ENCODE assay signal across 15 cellular contexts in genomic region chr4:87819281-87819919, GRCh38. TPM values are rescaled to one million over a fixed set of nuclear protein-coding genes. Genes with fewer than 3 reads are reported as not detected.
A peak's percentile ranks its signal among the peaks of the same experiment; 100 is the strongest.
DNase-seq lines count a peak whose midpoint lies in the region; ATAC-seq and TF ChIP-seq lines count a peak whose summit lies in the region.
"Had no signal": no experiment of that assay in that cellular context is flagged by ENCODE, and none has a peak within 500 bp of the region (broad histone marks: within the 10 kb centered on the region; RNA-seq: fewer than 3 reads in every experiment).

No MANE protein-coding gene starts in this region.

- peaks cover 9% of the 10 kb centered on the region for H3K9me1 ChIP-seq in IMR-90 (ENCODE audit: insufficient read depth, low read length)

- H2BK120ac ChIP-seq in IMR-90 (ENCODE audit: low read depth, low read length) = peak overlapping the region; percentile 100

- H3K4me3 ChIP-seq in IMR-90 (ENCODE audit: insufficient read depth, low read depth, low read length) (no peak overlapping the region), astrocyte of the spinal cord (ENCODE audit: low read depth, low read length) (no peak overlapping the region)
- H3K4me3 ChIP-seq: vagina had no signal

- peak overlapping the region; percentile 92 for H3K23ac ChIP-seq in IMR-90 (ENCODE audit: low read depth, low read length)

- no TSS peak for BruUV-seq in IMR-90 (replicated peaks; lab: Mats Ljungman, UMichigan)

- H3K4me1 ChIP-seq in IMR-90 (ENCODE audit: control insufficient read depth, insufficient read depth, low read length) = peaks cover 12% of the 10 kb centered on the region
- H3K4me1 ChIP-seq: BE2C, vagina had no signal

- H3K27me3 ChIP-seq in IMR-90 (ENCODE audit: control insufficient read depth, insufficient read depth, low read length) = no peaks in the 10 kb centered on the region; the same call in 1 of the 2 replicates
- H3K27me3 ChIP-seq: BE2C, vagina had no signal

- H4K20me1 ChIP-seq in IMR-90 (ENCODE audit: insufficient read depth, low read length) = no peaks in the 10 kb centered on the region

- peak overlapping the region; percentile 85 for H4K8ac ChIP-seq in IMR-90 (ENCODE audit: low read depth in 2 of 2, low read length in 2 of 2)

- intact Hi-C loops in IMR-90 (cut with micrococcal nuclease) = no loop called here

- H2AFZ ChIP-seq in IMR-90 (replicated peaks; ENCODE audit: low read length, poor library complexity) = peak overlapping the region; percentile 90

- DNase-seq in AG08395 (ENCODE audit: low spot score) (peak; percentile 38), IMR-90 (peak; percentile 85), astrocyte of the spinal cord (ENCODE audit: low read depth, low spot score) (peak; percentile 88), islet precursor cell (peak; percentile 83), CD1c-positive myeloid dendritic cell (ENCODE audit: extremely low spot score) (no peak), T-cell (no peak), globus pallidus (ENCODE audit: low spot score) (no peak)
- DNase-seq: activated CD4-positive, alpha-beta T cell treated with anti-CD3 and anti-CD28 coated beads, Interleukin-2, amount 50 U/mL, for 48 hours; amniotic stem cell; BE2C; natural killer cell; NCI-H1694 treated with DMSO at 0.1 percent for 48 hours had no signal

- peak overlapping the region; percentile 74 for H3K56ac ChIP-seq in IMR-90 (ENCODE audit: extremely low read depth, insufficient read depth, low read length)

- peak overlapping the region; percentile 90 for H2AK9ac ChIP-seq in IMR-90 (replicated peaks; ENCODE audit: low read depth, low read length, poor library complexity)

- H2AK5ac ChIP-seq in IMR-90 (ENCODE audit: low read depth, low read length) = peak overlapping the region; percentile 10; the same call in 1 of the 2 replicates

- WGBS in IMR-90 (ENCODE audit: extremely low coverage in 2 of 2, insufficient read length in 1 of 2), 2 experiments = no CpG with 5 or more reads among the region's 8 CpGs

- H3K36me3 ChIP-seq in IMR-90 (ENCODE audit: control insufficient read depth, insufficient read depth, low read length) = no peaks in the 10 kb centered on the region
- H3K36me3 ChIP-seq: BE2C, vagina had no signal

- H3K27me3 Mint-ChIP-seq in T-cell = peaks cover 14 to 36% of the 10 kb centered on the region in 2 donors

- no peaks in the 10 kb centered on the region for H3K36me3 Mint-ChIP-seq in T-cell
- H3K36me3 Mint-ChIP-seq: natural killer cell had no signal

- H3K9me3 ChIP-seq in IMR-90 (ENCODE audit: control insufficient read depth, insufficient read depth, low read length) = no peaks in the 10 kb centered on the region
- H3K9me3 ChIP-seq: BE2C, vagina had no signal

- in situ Hi-C loops in IMR-90 (cut with MboI; ENCODE audit: low sequenced_read_pairs) (no loop called here), astrocyte of the spinal cord (cut with HindIII; ENCODE audit: low sequenced_read_pairs) (no loop called here)

- peak; percentile 92 for ATAC-seq in IMR-90 (ENCODE audit: low read depth)
- no peak for ATAC-seq in T-cell (replicated peaks in 1 of 4)
- ATAC-seq in HG03469 (IDR thresholded peaks at IDR 0.05; ENCODE audit: unreplicated experiment) = no peak
- ATAC-seq: natural killer cell had no signal

- dilution Hi-C loops in IMR-90 (cut with HindIII; ENCODE audit: low sequenced_read_pairs, unreplicated experiment) = no loop called here

- H3K4me1 Mint-ChIP-seq in T-cell = no peaks in the 10 kb centered on the region
- H3K4me1 Mint-ChIP-seq: natural killer cell had no signal

- H3K9ac ChIP-seq in IMR-90 (ENCODE audit: low read depth, low read length) = no peak overlapping the region

- no peak for TF ChIP-seq POLR2A in IMR-90 (IDR thresholded peaks at IDR 0.05; ENCODE audit: low read depth, low read length)

- CTCF ChIA-PET in IMR-90 (lab: Yijun Ruan, JAX) = interaction anchor here (0.6 kb wide), 1 partner anchor 442 kb away, joined by 3 read pairs; no protein-coding TSS in a partner anchor
- CTCF ChIA-PET in T-cell (lab: Charles Lee) = no interaction called here

- H3K4ac ChIP-seq in IMR-90 (ENCODE audit: low read depth, low read length) = peak overlapping the region; percentile 99

- POLR2A ChIA-PET in IMR-90 (lab: Charles Lee; ENCODE audit: unreplicated experiment) = no interaction called here
- POLR2A ChIA-PET in T-cell (lab: Charles Lee) = no interaction called here

- H3K18ac ChIP-seq in IMR-90 (ENCODE audit: low read depth, low read length) = peak overlapping the region; percentile 92

- no peaks in the 10 kb centered on the region for H3K79me1 ChIP-seq in IMR-90 (ENCODE audit: low read depth in 1 of 2, low read length in 2 of 2)

- H3K9me3 Mint-ChIP-seq in T-cell = no peaks in the 10 kb centered on the region

- H3K14ac ChIP-seq in IMR-90 (replicated peaks; ENCODE audit: low read depth, low read length) = peak overlapping the region; percentile 100

- H2BK20ac ChIP-seq in IMR-90 (ENCODE audit: low read depth, low read length) = peak overlapping the region; percentile 99

- peak overlapping the region; percentile 94 for H4K5ac ChIP-seq in IMR-90 (ENCODE audit: low read depth, low read length)

- TF ChIP-seq CTCF in IMR-90 (conservative IDR thresholded peaks at IDR 0.05; ENCODE audit: low read depth, low read length) (no peak), astrocyte of the spinal cord (IDR thresholded peaks at IDR 0.05; ENCODE audit: low read depth, low read length) (no peak)

- H2BK5ac ChIP-seq in IMR-90 (ENCODE audit: low read depth, low read length, poor library complexity, severe bottlenecking) = peak overlapping the region; percentile 97

- H4K91ac ChIP-seq in IMR-90 (ENCODE audit: insufficient read depth, low read depth, low read length) = peak overlapping the region; percentile 99

- H3K4me2 ChIP-seq in IMR-90 (ENCODE audit: low read depth, low read length) = no peak overlapping the region

- TF ChIP-seq RAD21 in IMR-90 (IDR thresholded peaks at IDR 0.05; ENCODE audit: low read length) = no peak

- no peak overlapping the region for H3K27ac Mint-ChIP-seq in T-cell
- H3K27ac Mint-ChIP-seq: natural killer cell had no signal

- H3K27ac ChIP-seq in IMR-90 (ENCODE audit: insufficient read depth, low read length) = peak overlapping the region; percentile 44
- H3K27ac ChIP-seq: vagina had no signal

- H3K4me3 Mint-ChIP-seq in T-cell = no peak overlapping the region
- H3K4me3 Mint-ChIP-seq: natural killer cell had no signal

- peak overlapping the region; percentile 94; the same call in 2 of the 3 replicates for H2BK15ac ChIP-seq in IMR-90 (ENCODE audit: low read depth, low read length)

TF ChIP-seq in IMR-90, 13 proteins besides CTCF, POLR2A, EP300 and RAD21:
- no peak for TF ChIP-seq MAZ (IDR thresholded peaks at IDR 0.05; ENCODE audit: borderline replicate concordance, low read depth, low read length)
- TF ChIP-seq CEBPB (IDR thresholded peaks at IDR 0.05; ENCODE audit: low read depth, low read length) = no peak
- TF ChIP-seq MAFK (IDR thresholded peaks at IDR 0.05; ENCODE audit: low read depth, low read length) = peak; percentile 45; the same call in 1 of the 2 replicates
- TF ChIP-seq RCOR1 (IDR thresholded peaks at IDR 0.05; ENCODE audit: insufficient replicate concordance, low read length) = no peak
- no peak for TF ChIP-seq MXI1 (IDR thresholded peaks at IDR 0.05; ENCODE audit: borderline replicate concordance, low read depth, low read length)
- TF ChIP-seq ELK1 (IDR thresholded peaks at IDR 0.05; ENCODE audit: borderline replicate concordance, low read depth, low read length) = no peak
- no peak for TF ChIP-seq BHLHE40 (IDR thresholded peaks at IDR 0.05; ENCODE audit: low read depth, low read length)
- TF ChIP-seq SMC3 (IDR thresholded peaks at IDR 0.05; ENCODE audit: low read depth, low read length) = no peak
- no peak for TF ChIP-seq CHD1 (IDR thresholded peaks at IDR 0.05; ENCODE audit: low read depth, low read length)
- TF ChIP-seq FOS (IDR thresholded peaks at IDR 0.05; ENCODE audit: low read depth, low read length) = 0 out of 2 replicates have a peak, but pooled peaks have one; percentile 42
- TF ChIP-seq RFX5 (IDR thresholded peaks at IDR 0.05; ENCODE audit: low read depth, low read length) = no peak
- TF ChIP-seq USF2 (IDR thresholded peaks at IDR 0.05; ENCODE audit: low read depth, low read length) = no peak
- TF ChIP-seq NFE2L2 (IDR thresholded peaks at IDR 0.05; ENCODE audit: low read depth, low read length) = peak; percentile 91

RNA-seq across cellular contexts. Expression of gene MEPE, which starts 13.4 kb away (rescaled TPM):
- total RNA-seq in IMR-90 (2012; rRNA removed) = not detected in 2 replicates
- polyA plus RNA-seq in IMR-90 (2012; rRNA removed) = not detected in 2 replicates
- polyA plus RNA-seq in IMR-90 (2012; cell fraction: cytosol; rRNA removed) = not detected in 2 replicates
- not detected in 2 replicates for polyA plus RNA-seq in IMR-90 (2012; cell fraction: nucleus; rRNA removed; ENCODE audit: low replicate concordance)
- total RNA-seq in T-cell = not detected
- total RNA-seq: glomerular endothelial cell, natural killer cell, vagina had no signal

RNA-seq across cellular contexts. Expression of gene IBSP, which starts 20.0 kb away (rescaled TPM):
- total RNA-seq in IMR-90 (2012; rRNA removed) (not detected in 2 replicates), T-cell (not detected)
- polyA plus RNA-seq in IMR-90 (2012; rRNA removed) = not detected in 2 replicates
- not detected in 2 replicates for polyA plus RNA-seq in IMR-90 (2012; cell fraction: cytosol; rRNA removed)
- not detected in 2 replicates for polyA plus RNA-seq in IMR-90 (2012; cell fraction: nucleus; rRNA removed; ENCODE audit: low replicate concordance)
- total RNA-seq: glomerular endothelial cell, natural killer cell, vagina had no signal

Comparison
In these comparisons a context has a peak if more than half of its experiments do, and no peak if none do; other contexts are left out.
1. DNase-seq: peak in AG08395 (single experiment), IMR-90 (single experiment), astrocyte of the spinal cord (single experiment) and islet precursor cell (single experiment); none in CD1c-positive myeloid dendritic cell (single experiment), T-cell (0 of 34) and globus pallidus (single experiment).